Comparison of ENCODE assay signal across 1 cellular context in the genomic region with DNA sequence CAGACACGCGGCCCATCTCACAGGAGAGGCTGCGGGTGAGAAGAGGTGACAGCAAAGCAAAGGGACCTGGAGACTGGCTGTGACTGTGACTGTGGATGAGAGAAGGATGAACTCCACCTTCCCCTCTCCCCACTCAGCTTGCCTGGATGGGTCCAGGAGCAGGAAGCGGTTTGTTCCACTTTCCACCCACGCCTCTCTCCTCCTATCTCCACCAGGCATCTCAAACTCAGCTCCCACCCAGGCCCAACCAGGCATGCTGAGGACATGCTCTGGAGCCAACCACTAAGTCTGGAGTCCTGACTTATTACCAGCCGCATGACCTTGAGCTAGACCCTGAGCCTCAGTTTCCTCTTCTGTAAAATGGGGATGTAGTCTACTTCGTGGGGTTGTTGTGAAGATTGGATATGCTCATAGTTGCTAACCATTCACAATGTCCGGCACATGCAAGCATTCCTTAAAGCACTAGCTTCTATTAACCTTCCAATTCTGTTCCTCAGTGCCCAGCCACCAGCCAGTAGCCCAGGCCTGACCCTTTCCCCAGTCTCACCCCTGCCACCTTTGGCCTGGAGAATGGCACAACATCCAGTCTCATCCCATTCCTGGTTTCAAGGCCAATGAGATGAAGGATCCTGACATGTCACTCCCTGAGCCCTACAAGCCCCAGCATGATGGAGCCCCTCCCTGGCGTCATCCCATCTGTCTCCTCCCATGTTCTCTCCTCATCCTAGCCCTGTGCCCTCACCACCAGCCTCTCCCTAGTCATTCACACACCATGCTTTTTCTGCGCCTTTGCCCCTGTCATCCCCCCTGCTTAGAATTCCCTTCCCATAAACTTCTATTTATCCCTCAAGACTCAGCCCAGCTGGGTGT.
TF ChIP-seq lines count a peak whose summit lies in the region.

No MANE protein-coding gene starts in this region.

TF ChIP-seq in SK-N-SH treated with all-trans-retinoic acid at 6 μM for 48 hours, 23 proteins besides CTCF, POLR2A, EP300 and RAD21 (continued from another document):
- TF ChIP-seq, protein P1, sequence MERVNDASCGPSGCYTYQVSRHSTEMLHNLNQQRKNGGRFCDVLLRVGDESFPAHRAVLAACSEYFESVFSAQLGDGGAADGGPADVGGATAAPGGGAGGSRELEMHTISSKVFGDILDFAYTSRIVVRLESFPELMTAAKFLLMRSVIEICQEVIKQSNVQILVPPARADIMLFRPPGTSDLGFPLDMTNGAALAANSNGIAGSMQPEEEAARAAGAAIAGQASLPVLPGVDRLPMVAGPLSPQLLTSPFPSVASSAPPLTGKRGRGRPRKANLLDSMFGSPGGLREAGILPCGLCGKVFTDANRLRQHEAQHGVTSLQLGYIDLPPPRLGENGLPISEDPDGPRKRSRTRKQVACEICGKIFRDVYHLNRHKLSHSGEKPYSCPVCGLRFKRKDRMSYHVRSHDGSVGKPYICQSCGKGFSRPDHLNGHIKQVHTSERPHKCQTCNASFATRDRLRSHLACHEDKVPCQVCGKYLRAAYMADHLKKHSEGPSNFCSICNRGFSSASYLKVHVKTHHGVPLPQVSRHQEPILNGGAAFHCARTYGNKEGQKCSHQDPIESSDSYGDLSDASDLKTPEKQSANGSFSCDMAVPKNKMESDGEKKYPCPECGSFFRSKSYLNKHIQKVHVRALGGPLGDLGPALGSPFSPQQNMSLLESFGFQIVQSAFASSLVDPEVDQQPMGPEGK (CRISPR knock-in tag; IDR thresholded peaks at IDR 0.05; ENCODE audit: borderline replicate concordance) = no peak
- no peak for TF ChIP-seq ZNF8 (CRISPR knock-in tag; IDR thresholded peaks at IDR 0.05)
- TF ChIP-seq ZC3H10 (CRISPR knock-in tag; IDR thresholded peaks at IDR 0.05) = no peak
